In genomic region chr14:33733721-33734120, GRCh38 we compare ENCODE assay signal across 30 cellular contexts.
"Had no signal": no experiment of that assay in that cellular context is flagged by ENCODE, and none has a peak within 500 bp of the region (broad histone marks: within the 10 kb centered on the region; RNA-seq: fewer than 3 reads in every experiment).

No MANE protein-coding gene starts in this region.

- H3K27me3 ChIP-seq: ascending aorta, breast epithelium, cardiac muscle cell, colonic mucosa, esophagus muscularis mucosa, foreskin keratinocyte, gastroesophageal sphincter, heart right ventricle, hepatocyte had no signal

- H3K27ac ChIP-seq: ascending aorta, breast epithelium, cardiac muscle cell, colonic mucosa, esophagus muscularis mucosa, foreskin keratinocyte, gastroesophageal sphincter, heart right ventricle, hepatocyte, WERI-Rb-1 had no signal

- ATAC-seq: activated CD4-positive, CD25-positive, alpha-beta regulatory T cell treated with anti-CD3 and anti-CD28 coated beads, Interleukin-2, amount 50 U/mL, for 24 hours; activated CD8-positive, alpha-beta T cell treated with anti-CD3 and anti-CD28 coated beads for 36 hours; foreskin keratinocyte; gastroesophageal sphincter; heart right ventricle; T-helper 17 cell had no signal

- H3K9me3 Mint-ChIP-seq: activated B cell treated with CpG ODN at 0.5 μM for 24 hours; activated CD8-positive, alpha-beta T cell treated with anti-CD3 and anti-CD28 coated beads for 36 hours; activated naive CD4-positive, alpha-beta T cell treated with anti-CD3 and anti-CD28 coated beads, Interleukin-2, amount 50 U/mL, for 24 hours; T-helper 2 cell treated with Interferon-gamma antibody and Interleukin-4, amounts not matched to agents 5 μg/mL and 100 μg/mL, for 36 hours had no signal

- H3K4me2 ChIP-seq: hepatocyte had no signal

- H3K27me3 Mint-ChIP-seq: activated B cell treated with CpG ODN at 0.5 μM for 24 hours, brain had no signal

- H3K9me3 ChIP-seq: ascending aorta, breast epithelium, colonic mucosa, esophagus muscularis mucosa, gastroesophageal sphincter, heart right ventricle had no signal

- H2AFZ ChIP-seq: hepatocyte had no signal

- H3K36me3 Mint-ChIP-seq: activated naive CD4-positive, alpha-beta T cell treated with anti-CD3 and anti-CD28 coated beads, Interleukin-2, amount 50 U/mL, for 24 hours had no signal

- DNase-seq: activated B cell treated with CpG ODN at 0.5 μM for 24 hours; activated CD4-positive, alpha-beta T cell treated with anti-CD3 and anti-CD28 coated beads for 48 hours; activated CD4-positive, alpha-beta T cell treated with anti-CD3 and anti-CD28 coated beads, Interleukin-2, amount 50 U/mL, for 1 hour; activated CD4-positive, alpha-beta T cell treated with anti-CD3 and anti-CD28 coated beads, Interleukin-2, amount 50 U/mL, for 48 hours; activated CD8-positive, alpha-beta memory T cell treated with anti-CD3 and anti-CD28 coated beads for 24 hours; activated CD8-positive, alpha-beta T cell treated with anti-CD3 and anti-CD28 coated beads for 36 hours; activated effector memory CD4-positive, alpha-beta T cell treated with Interleukin-2 at 50 U/mL for 16 hours; activated gamma-delta T cell treated with Interleukin-2 at 50 U/mL for 16 hours; activated naive CD4-positive, alpha-beta T cell treated with anti-CD3 and anti-CD28 coated beads for 36 hours; activated T-cell treated with anti-CD3 and anti-CD28 coated beads, Interleukin-2, amount 50 U/mL, for 72 hours; central memory CD4-positive, alpha-beta T cell; cerebellar nuclear complex; colonic mucosa; effector CD8-positive, alpha-beta T cell; erythroblast; foreskin keratinocyte; heart right ventricle; T-helper 17 cell; T1000; WERI-Rb-1 had no signal

- H3K27ac Mint-ChIP-seq: activated B cell treated with CpG ODN at 0.5 μM for 24 hours; activated CD8-positive, alpha-beta T cell treated with anti-CD3 and anti-CD28 coated beads for 36 hours; activated naive CD4-positive, alpha-beta T cell treated with anti-CD3 and anti-CD28 coated beads for 36 hours; activated T-cell treated with anti-CD3 and anti-CD28 coated beads, Interleukin-2, amount 50 U/mL, for 72 hours; brain; T-helper 17 cell; T-helper 2 cell treated with Interferon-gamma antibody and Interleukin-4, amounts not matched to agents 5 μg/mL and 100 μg/mL, for 36 hours had no signal

- H3K79me2 ChIP-seq: hepatocyte had no signal

- H3K4me1 ChIP-seq: ascending aorta, breast epithelium, colonic mucosa, esophagus muscularis mucosa, gastroesophageal sphincter, heart right ventricle had no signal

- H3K4me3 Mint-ChIP-seq: activated B cell treated with CpG ODN at 0.5 μM for 24 hours; activated CD8-positive, alpha-beta T cell treated with anti-CD3 and anti-CD28 coated beads for 36 hours; activated naive CD4-positive, alpha-beta T cell treated with anti-CD3 and anti-CD28 coated beads for 36 hours; activated naive CD4-positive, alpha-beta T cell treated with anti-CD3 and anti-CD28 coated beads, Interleukin-2, amount 50 U/mL, for 24 hours; activated T-cell treated with anti-CD3 and anti-CD28 coated beads, Interleukin-2, amount 50 U/mL, for 72 hours; brain; T-helper 2 cell treated with Interferon-gamma antibody and Interleukin-4, amounts not matched to agents 5 μg/mL and 100 μg/mL, for 36 hours had no signal

- H3K4me1 Mint-ChIP-seq: activated B cell treated with CpG ODN at 0.5 μM for 24 hours had no signal

- H3K4me3 ChIP-seq: ascending aorta, breast epithelium, cardiac muscle cell, colonic mucosa, esophagus muscularis mucosa, gastroesophageal sphincter, heart right ventricle, hepatocyte had no signal

- H3K36me3 ChIP-seq: ascending aorta, breast epithelium, cardiac muscle cell, colonic mucosa, heart right ventricle, WERI-Rb-1 had no signal
